In genomic region chr5:43193171-43193951, GRCh38 we compare ENCODE assay signal across 8 cellular contexts. TPM values are rescaled to one million over a fixed set of nuclear protein-coding genes. Genes with fewer than 3 reads are reported as not detected.
A peak's percentile ranks its signal among the peaks of the same experiment; 100 is the strongest.
DNase-seq lines count a peak whose midpoint lies in the region; ATAC-seq and TF ChIP-seq lines count a peak whose summit lies in the region.

No MANE protein-coding gene starts in this region.

- H3K4me3 ChIP-seq in HUES64 (ENCODE audit: low read length), result peak overlapping the region; percentile 55

- ATAC-seq in GM19452 (IDR thresholded peaks at IDR 0.05; ENCODE audit: unreplicated experiment) (peak; percentile 53), HG02840 (IDR thresholded peaks at IDR 0.05; ENCODE audit: low FRiP score, unreplicated experiment) (no peak)

- WGBS in HUES64, result 3% methylated on average over 12 of the region's 13 CpGs

- peaks cover 10% of the 10 kb centered on the region; the same call in 1 of the 2 replicates for H3K4me1 ChIP-seq in HUES64 (ENCODE audit: insufficient read depth, low read length)

- no peak overlapping the region for H3K9ac ChIP-seq in HUES64 (ENCODE audit: low read depth, low read length)

- H3K27me3 Mint-ChIP-seq in chondrocyte (ENCODE audit: low read depth), result peaks cover 1% of the 10 kb centered on the region

- peak overlapping the region; percentile 76 for H3K27ac Mint-ChIP-seq in chondrocyte (ENCODE audit: unreplicated experiment)

- no peak overlapping the region for H3K27ac ChIP-seq in HUES64 (ENCODE audit: low read depth, low read length)

- peaks cover 23% of the 10 kb centered on the region for H3K4me1 Mint-ChIP-seq in chondrocyte (ENCODE audit: low read depth)

- H3K4me3 Mint-ChIP-seq in chondrocyte (ENCODE audit: unreplicated experiment), result peak overlapping the region; percentile 79

- no peaks in the 10 kb centered on the region for H3K9me3 Mint-ChIP-seq in chondrocyte (ENCODE audit: low read depth)

- no peaks in the 10 kb centered on the region for H3K36me3 Mint-ChIP-seq in chondrocyte (ENCODE audit: low read depth)

- H3K9me3 ChIP-seq in HUES64 (ENCODE audit: insufficient read depth, low read depth, low read length), result no peaks in the 10 kb centered on the region

- H3K27me3 ChIP-seq in HUES64 (ENCODE audit: insufficient read depth, low read length), result peaks cover 49% of the 10 kb centered on the region

- TF ChIP-seq CTCF in chondrocyte (IDR thresholded peaks at IDR 0.05), result no peak

- H3K36me3 ChIP-seq in HUES64 (ENCODE audit: insufficient read depth, low read length), result no peaks in the 10 kb centered on the region

- DNase-seq in CD1c-positive myeloid dendritic cell (ENCODE audit: extremely low spot score), result peak; percentile 87
- peak; percentile 28 for DNase-seq in SW480 (ENCODE audit: low spot score)
- no peak for DNase-seq in chondrocyte (ENCODE audit: low spot score)
- DNase-seq in kidney glomerular epithelial cell (lab: John Stamatoyannopoulos, UW), result peak; percentile 61
- DNase-seq in stimulated activated CD4-positive, alpha-beta T cell treated with anti-CD3 and anti-CD28 coated beads, Interleukin-1b, Interleukin-23, amount 100 ng/mL, for 48 hours, result peak; percentile 42

RNA-seq across cellular contexts. Expression of gene NIM1K, which starts 1.3 kb away (rescaled TPM):
- not detected for polyA plus RNA-seq in HUES64 (2013, experiment 1 of 2)
- not detected for polyA plus RNA-seq in HUES64 (2013, experiment 2 of 2)
- 0.41 to 0.67 TPM (median 0.44 TPM) in 3 replicates for total RNA-seq in chondrocyte
